Comparison of ENCODE assay signal across 8 cellular contexts in genomic region chr12:101891462-101891971, GRCh38. TPM values are rescaled to one million over a fixed set of nuclear protein-coding genes. Genes with fewer than 3 reads are reported as not detected.
DNase-seq lines count a peak whose midpoint lies in the region; ATAC-seq and TF ChIP-seq lines count a peak whose summit lies in the region.

No MANE protein-coding gene starts in this region.

- intact Hi-C loops in OCI-LY7 (cut with micrococcal nuclease; ENCODE audit: unreplicated experiment) = no loop called here

- peak in 1 of 4 donors; percentile 80 for TF ChIP-seq POLR2A in upper lobe of left lung (IDR thresholded peaks at IDR 0.05)

- H3K79me2 ChIP-seq in OCI-LY7 (ENCODE audit: insufficient read depth, low read depth, low read length) = no peaks in the 10 kb centered on the region

- BruUV-seq in OCI-LY7 (replicated peaks; lab: Mats Ljungman, UMichigan) = no TSS peak

- H3K4me2 ChIP-seq in OCI-LY7 (ENCODE audit: low read length) = no peak overlapping the region; the same call in 1 of the 2 replicates

- WGBS in upper lobe of left lung, 2 donors = 3 to 5% methylated on average over 3 of the region's 3 CpGs

- no peaks in the 10 kb centered on the region for H3K9me2 ChIP-seq in OCI-LY7 (ENCODE audit: insufficient read depth, low read length)

- no peak overlapping the region for H3K27ac ChIP-seq in OCI-LY7 (ENCODE audit: low read depth, low read length, poor library complexity, severe bottlenecking)
- H3K27ac ChIP-seq in upper lobe of left lung = peak overlapping the region; percentile 67 to 82 (median 78)

- H2AFZ ChIP-seq in OCI-LY7 (ENCODE audit: low read length) = peak overlapping the region; percentile 33; the same call in 1 of the 2 replicates

- H3K4me1 ChIP-seq in OCI-LY7 (ENCODE audit: insufficient read depth, low read length, poor library complexity, severe bottlenecking) (peaks cover 8% of the 10 kb centered on the region), upper lobe of left lung (peaks cover 27 to 52% (median 50%) of the 10 kb centered on the region in 4 donors)

- ATAC-seq in HG03039 (IDR thresholded peaks at IDR 0.05; ENCODE audit: unreplicated experiment) = peak; percentile 89
- ATAC-seq in upper lobe of left lung (ENCODE audit: low FRiP score in 2 of 2) = peak; percentile 69 to 84
- ATAC-seq in omental fat pad (ENCODE audit: low FRiP score) = no peak

- POLR2A ChIA-PET in OCI-LY7 (lab: Charles Lee) = interaction anchor here (0.6 to 2.3 kb wide), 7 partner anchors 8 to 649 kb away, joined by 3 to 5 read pairs (median 3); no protein-coding TSS in a partner anchor

- H3K27me3 ChIP-seq in upper lobe of left lung = no peaks in the 10 kb centered on the region

- H3K4me3 ChIP-seq in OCI-LY7 (ENCODE audit: low read depth, low read length, poor library complexity, severe bottlenecking) = no peak overlapping the region
- H3K4me3 ChIP-seq in upper lobe of left lung = peak overlapping the region in 1 of 4 donors; percentile 0

- TF ChIP-seq CTCF in OCI-LY7 (conservative IDR thresholded peaks at IDR 0.05; ENCODE audit: low read length) (no peak), upper lobe of left lung (IDR thresholded peaks at IDR 0.05) (no peak), omental fat pad (IDR thresholded peaks at IDR 0.05) (no peak)

- no peaks in the 10 kb centered on the region for H4K20me1 ChIP-seq in OCI-LY7 (ENCODE audit: insufficient read depth, low read length)

- H3K9me3 ChIP-seq in OCI-LY7 (ENCODE audit: low read length) (no peaks in the 10 kb centered on the region), upper lobe of left lung (no peaks in the 10 kb centered on the region)

- H3K36me3 ChIP-seq in OCI-LY7 (ENCODE audit: insufficient read depth, low read length) (no peaks in the 10 kb centered on the region), upper lobe of left lung (no peaks in the 10 kb centered on the region)

- DNase-seq in NCI-H510A treated with DMSO at 0.1 percent for 48 hours (lab: John Stamatoyannopoulos, UW) = peak; percentile 41
- DNase-seq in NCI-H510A (lab: John Stamatoyannopoulos, UW) = no peak
- DNase-seq in OCI-LY7 (ENCODE audit: low spot score) = no peak
- peak; percentile 35 for DNase-seq in foreskin melanocyte
- DNase-seq in upper lobe of left lung = peak in 1 of 2 donors; percentile 89
- no peak for DNase-seq in stimulated activated naive CD4-positive, alpha-beta T cell treated with Interleukin-2 at 50 U/mL for 16 hours (lab: John Stamatoyannopoulos, UW)
- no peak for DNase-seq in omental fat pad (ENCODE audit: low spot score)

- peak in 3 of 4 donors; percentile 34 to 94 (median 50) for TF ChIP-seq EP300 in upper lobe of left lung (IDR thresholded peaks at IDR 0.05)

- CTCF ChIA-PET in OCI-LY7 (lab: Charles Lee; ENCODE audit: unreplicated experiment) = no interaction called here

RNA-seq across cellular contexts. Expression of gene DRAM1, which starts 14.1 kb away (rescaled TPM):
- 0.77 TPM in 1 of 2 replicates, not detected in the other for total RNA-seq in OCI-LY7 (2014; rRNA removed; shearing (Covaris generic))
- total RNA-seq in OCI-LY7 (2022) (not detected in 2 replicates), upper lobe of left lung (100 to 1,000 TPM in 5 of 6 donors, 10 to 100 TPM in 1; 28.9 to 203 (median 142) TPM), omental fat pad (10 to 100 TPM; 22.3 to 37.5 (median 25.4) TPM)

Comparison
In these comparisons a context has a peak if more than half of its experiments do, and no peak if none do; other contexts are left out.
1. DNase-seq: peak in NCI-H510A treated with DMSO at 0.1 percent for 48 hours (single experiment) and foreskin melanocyte (single experiment); none in NCI-H510A (single experiment), OCI-LY7 (single experiment), stimulated activated naive CD4-positive, alpha-beta T cell treated with Interleukin-2 at 50 U/mL for 16 hours (single experiment) and omental fat pad (single experiment).
2. RNA of gene DRAM1, which starts 14.1 kb away (total RNA-seq): 28.9 to 203 TPM in upper lobe of left lung and 22.3 to 37.5 TPM in omental fat pad; 0.77 TPM in OCI-LY7; every median in the first group is over 10 times any median in the second.